Comparison of ENCODE assay signal across 23 cellular contexts in genomic region chr2:83063933-83064332, GRCh38.
DNase-seq lines count a peak whose midpoint lies in the region; ATAC-seq, FAIRE-seq and TF ChIP-seq lines count a peak whose summit lies in the region.
"Had no signal": no experiment of that assay in that cellular context is flagged by ENCODE, and none has a peak within 500 bp of the region (broad histone marks: within the 10 kb centered on the region; RNA-seq: fewer than 3 reads in every experiment).

No MANE protein-coding gene starts in this region.

- intact Hi-C loops in right lobe of liver (cut with DNase I): no loop called here
- intact Hi-C loops in CD4-positive, alpha-beta memory T cell (cut with micrococcal nuclease): no loop called here

- H3K4me3 ChIP-seq in right lobe of liver: no peak overlapping the region
- no peak overlapping the region for H3K4me3 ChIP-seq in CD4-positive, alpha-beta memory T cell (ENCODE audit: low read length in 2 of 2)
- H3K4me3 ChIP-seq: BLaER1, GM12878, GM23338 had no signal

- no peak overlapping the region for H3K27ac Mint-ChIP-seq in CD4-positive, alpha-beta memory T cell
- H3K27ac Mint-ChIP-seq: B cell; CD4-positive, CD25-positive, alpha-beta regulatory T cell; CD8-positive, alpha-beta memory T cell; GM23338; H9 had no signal

- H3K4me3 Mint-ChIP-seq in CD4-positive, alpha-beta memory T cell: no peak overlapping the region
- H3K4me3 Mint-ChIP-seq: B cell; CD4-positive, CD25-positive, alpha-beta regulatory T cell; CD8-positive, alpha-beta memory T cell; GM23338; H9 had no signal

- no peaks in the 10 kb centered on the region for H3K36me3 Mint-ChIP-seq in CD4-positive, alpha-beta memory T cell
- H3K36me3 Mint-ChIP-seq: CD4-positive, CD25-positive, alpha-beta regulatory T cell; CD8-positive, alpha-beta memory T cell had no signal

- peak; percentile 69 for FAIRE-seq in islet of Langerhans (lab: Jason Lieb, UNC)
- FAIRE-seq: A204.1, D721Med, GM12878 had no signal

- peak; percentile 40 to 80 (median 55) for ATAC-seq in right lobe of liver
- ATAC-seq: GM12878, GM23338, HCT116 had no signal

- CTCF ChIA-PET in CD4-positive, alpha-beta memory T cell (lab: Charles Lee; ENCODE audit: partially characterized antibody): no interaction called here

- H3K27ac ChIP-seq in 22Rv1 (peak overlapping the region; percentile 17), right lobe of liver (no peak overlapping the region)
- H3K27ac ChIP-seq in CD4-positive, alpha-beta memory T cell (ENCODE audit: low read depth, low read length): no peak overlapping the region
- H3K27ac ChIP-seq: BLaER1, C4-2B had no signal

- H3K27me3 ChIP-seq in right lobe of liver: no peaks in the 10 kb centered on the region
- H3K27me3 ChIP-seq in CD4-positive, alpha-beta memory T cell (ENCODE audit: insufficient read depth, low read length): no peaks in the 10 kb centered on the region
- H3K27me3 ChIP-seq: BLaER1 had no signal

- H3K4me1 ChIP-seq in right lobe of liver: peaks cover 0 to 17% (median 7%) of the 10 kb centered on the region in 4 donors
- H3K4me1 ChIP-seq in CD4-positive, alpha-beta memory T cell (ENCODE audit: insufficient read depth, low read length): no peaks in the 10 kb centered on the region
- H3K4me1 ChIP-seq: BLaER1 had no signal

- DNase-seq in HT-29 (ENCODE audit: low spot score): peak; percentile 19
- DNase-seq in right lobe of liver: no peak
- DNase-seq in activated CD4-positive, CD25-positive, alpha-beta regulatory T cell treated with anti-CD3 and anti-CD28 coated beads, Interleukin-2, amount 50 U/mL, for 72 hours: no peak
- DNase-seq in medulla oblongata (ENCODE audit: extremely low spot score): no peak
- DNase-seq in CD4-positive, alpha-beta memory T cell: no peak
- no peak for DNase-seq in DMS153 (lab: John Stamatoyannopoulos, UW)
- DNase-seq: CD4-positive, CD25-positive, alpha-beta regulatory T cell; CD8-positive, alpha-beta memory T cell; DMS 273 treated with DMSO at 0.1 percent for 48 hours; DMS79; EL; GDM1; H9 had no signal

- WGBS in right lobe of liver (ENCODE audit: insufficient coverage, low coverage, low lambda C conversion rate, missing lambda C conversion rate): 23% methylated on average over 1 of the region's 1 CpG

- H3K27me3 Mint-ChIP-seq in CD4-positive, alpha-beta memory T cell: no peaks in the 10 kb centered on the region
- H3K27me3 Mint-ChIP-seq: B cell; CD4-positive, CD25-positive, alpha-beta regulatory T cell; CD8-positive, alpha-beta memory T cell had no signal

- no peaks in the 10 kb centered on the region for H3K9me3 ChIP-seq in right lobe of liver
- no peaks in the 10 kb centered on the region for H3K9me3 ChIP-seq in CD4-positive, alpha-beta memory T cell (ENCODE audit: control insufficient read depth in 1 of 2, low read length in 2 of 2)

- TF ChIP-seq POLR2A in right lobe of liver (IDR thresholded peaks at IDR 0.05): no peak

- H3K4me1 Mint-ChIP-seq in CD4-positive, alpha-beta memory T cell: no peaks in the 10 kb centered on the region
- H3K4me1 Mint-ChIP-seq: B cell; CD4-positive, CD25-positive, alpha-beta regulatory T cell; CD8-positive, alpha-beta memory T cell; GM23338; H9 had no signal

- H3K9me3 Mint-ChIP-seq in CD4-positive, alpha-beta memory T cell: peaks cover 0 to 15% (median 4%) of the 10 kb centered on the region in 8 donors

- POLR2A ChIA-PET in CD4-positive, alpha-beta memory T cell (lab: Charles Lee; ENCODE audit: partially characterized antibody): no interaction called here

- TF ChIP-seq CTCF in 22Rv1 (IDR thresholded peaks at IDR 0.05) (no peak), right lobe of liver (IDR thresholded peaks at IDR 0.05) (no peak)

- no peaks in the 10 kb centered on the region for H3K36me3 ChIP-seq in right lobe of liver
- H3K36me3 ChIP-seq in CD4-positive, alpha-beta memory T cell (ENCODE audit: insufficient read depth, low read length): no peaks in the 10 kb centered on the region
- H3K36me3 ChIP-seq: BLaER1 had no signal
